1 cellular context compared by ENCODE assay signal in the genomic region with DNA sequence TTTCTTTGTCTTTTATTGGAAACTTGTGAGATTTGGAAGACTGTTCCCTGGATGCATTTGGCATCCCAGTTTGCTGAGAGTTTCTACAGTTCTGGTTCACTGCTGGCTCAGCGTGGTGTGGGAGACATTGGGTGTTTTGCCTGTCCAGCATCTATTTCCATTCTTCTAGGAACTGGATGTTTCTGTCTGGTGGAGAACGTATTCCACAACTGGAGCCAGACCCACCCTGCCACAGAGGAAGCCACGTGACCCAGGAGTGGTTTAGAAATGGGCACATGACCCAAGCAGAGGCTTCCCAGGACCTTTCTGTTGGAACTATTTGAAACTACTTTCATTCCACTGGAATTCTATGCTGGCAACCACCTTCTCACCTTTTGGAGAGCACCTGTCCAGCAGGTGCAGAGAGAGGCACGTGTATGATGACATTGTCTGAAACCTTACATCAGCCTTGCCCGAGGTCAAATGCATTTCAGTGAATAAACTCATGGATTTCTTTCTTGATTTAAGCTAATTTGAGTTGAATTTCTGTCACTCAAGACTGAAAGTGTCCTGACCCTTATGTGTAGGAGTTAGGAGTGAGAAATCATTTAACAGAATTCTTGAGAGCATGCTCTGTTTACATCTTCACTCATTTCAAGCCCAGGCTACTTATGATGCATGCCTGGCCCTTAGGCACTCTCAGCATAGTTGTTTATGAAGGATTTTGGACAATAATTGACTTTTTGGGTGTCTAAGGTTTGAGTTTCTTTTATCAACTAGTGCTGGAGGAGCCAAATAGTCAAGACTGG.
TF ChIP-seq lines count a peak whose summit lies in the region.

No MANE protein-coding gene starts in this region.

TF ChIP-seq in K562, 482 proteins besides CTCF, POLR2A, EP300 and RAD21 (continued from another document and continues in another):
- TF ChIP-seq, protein P1, sequence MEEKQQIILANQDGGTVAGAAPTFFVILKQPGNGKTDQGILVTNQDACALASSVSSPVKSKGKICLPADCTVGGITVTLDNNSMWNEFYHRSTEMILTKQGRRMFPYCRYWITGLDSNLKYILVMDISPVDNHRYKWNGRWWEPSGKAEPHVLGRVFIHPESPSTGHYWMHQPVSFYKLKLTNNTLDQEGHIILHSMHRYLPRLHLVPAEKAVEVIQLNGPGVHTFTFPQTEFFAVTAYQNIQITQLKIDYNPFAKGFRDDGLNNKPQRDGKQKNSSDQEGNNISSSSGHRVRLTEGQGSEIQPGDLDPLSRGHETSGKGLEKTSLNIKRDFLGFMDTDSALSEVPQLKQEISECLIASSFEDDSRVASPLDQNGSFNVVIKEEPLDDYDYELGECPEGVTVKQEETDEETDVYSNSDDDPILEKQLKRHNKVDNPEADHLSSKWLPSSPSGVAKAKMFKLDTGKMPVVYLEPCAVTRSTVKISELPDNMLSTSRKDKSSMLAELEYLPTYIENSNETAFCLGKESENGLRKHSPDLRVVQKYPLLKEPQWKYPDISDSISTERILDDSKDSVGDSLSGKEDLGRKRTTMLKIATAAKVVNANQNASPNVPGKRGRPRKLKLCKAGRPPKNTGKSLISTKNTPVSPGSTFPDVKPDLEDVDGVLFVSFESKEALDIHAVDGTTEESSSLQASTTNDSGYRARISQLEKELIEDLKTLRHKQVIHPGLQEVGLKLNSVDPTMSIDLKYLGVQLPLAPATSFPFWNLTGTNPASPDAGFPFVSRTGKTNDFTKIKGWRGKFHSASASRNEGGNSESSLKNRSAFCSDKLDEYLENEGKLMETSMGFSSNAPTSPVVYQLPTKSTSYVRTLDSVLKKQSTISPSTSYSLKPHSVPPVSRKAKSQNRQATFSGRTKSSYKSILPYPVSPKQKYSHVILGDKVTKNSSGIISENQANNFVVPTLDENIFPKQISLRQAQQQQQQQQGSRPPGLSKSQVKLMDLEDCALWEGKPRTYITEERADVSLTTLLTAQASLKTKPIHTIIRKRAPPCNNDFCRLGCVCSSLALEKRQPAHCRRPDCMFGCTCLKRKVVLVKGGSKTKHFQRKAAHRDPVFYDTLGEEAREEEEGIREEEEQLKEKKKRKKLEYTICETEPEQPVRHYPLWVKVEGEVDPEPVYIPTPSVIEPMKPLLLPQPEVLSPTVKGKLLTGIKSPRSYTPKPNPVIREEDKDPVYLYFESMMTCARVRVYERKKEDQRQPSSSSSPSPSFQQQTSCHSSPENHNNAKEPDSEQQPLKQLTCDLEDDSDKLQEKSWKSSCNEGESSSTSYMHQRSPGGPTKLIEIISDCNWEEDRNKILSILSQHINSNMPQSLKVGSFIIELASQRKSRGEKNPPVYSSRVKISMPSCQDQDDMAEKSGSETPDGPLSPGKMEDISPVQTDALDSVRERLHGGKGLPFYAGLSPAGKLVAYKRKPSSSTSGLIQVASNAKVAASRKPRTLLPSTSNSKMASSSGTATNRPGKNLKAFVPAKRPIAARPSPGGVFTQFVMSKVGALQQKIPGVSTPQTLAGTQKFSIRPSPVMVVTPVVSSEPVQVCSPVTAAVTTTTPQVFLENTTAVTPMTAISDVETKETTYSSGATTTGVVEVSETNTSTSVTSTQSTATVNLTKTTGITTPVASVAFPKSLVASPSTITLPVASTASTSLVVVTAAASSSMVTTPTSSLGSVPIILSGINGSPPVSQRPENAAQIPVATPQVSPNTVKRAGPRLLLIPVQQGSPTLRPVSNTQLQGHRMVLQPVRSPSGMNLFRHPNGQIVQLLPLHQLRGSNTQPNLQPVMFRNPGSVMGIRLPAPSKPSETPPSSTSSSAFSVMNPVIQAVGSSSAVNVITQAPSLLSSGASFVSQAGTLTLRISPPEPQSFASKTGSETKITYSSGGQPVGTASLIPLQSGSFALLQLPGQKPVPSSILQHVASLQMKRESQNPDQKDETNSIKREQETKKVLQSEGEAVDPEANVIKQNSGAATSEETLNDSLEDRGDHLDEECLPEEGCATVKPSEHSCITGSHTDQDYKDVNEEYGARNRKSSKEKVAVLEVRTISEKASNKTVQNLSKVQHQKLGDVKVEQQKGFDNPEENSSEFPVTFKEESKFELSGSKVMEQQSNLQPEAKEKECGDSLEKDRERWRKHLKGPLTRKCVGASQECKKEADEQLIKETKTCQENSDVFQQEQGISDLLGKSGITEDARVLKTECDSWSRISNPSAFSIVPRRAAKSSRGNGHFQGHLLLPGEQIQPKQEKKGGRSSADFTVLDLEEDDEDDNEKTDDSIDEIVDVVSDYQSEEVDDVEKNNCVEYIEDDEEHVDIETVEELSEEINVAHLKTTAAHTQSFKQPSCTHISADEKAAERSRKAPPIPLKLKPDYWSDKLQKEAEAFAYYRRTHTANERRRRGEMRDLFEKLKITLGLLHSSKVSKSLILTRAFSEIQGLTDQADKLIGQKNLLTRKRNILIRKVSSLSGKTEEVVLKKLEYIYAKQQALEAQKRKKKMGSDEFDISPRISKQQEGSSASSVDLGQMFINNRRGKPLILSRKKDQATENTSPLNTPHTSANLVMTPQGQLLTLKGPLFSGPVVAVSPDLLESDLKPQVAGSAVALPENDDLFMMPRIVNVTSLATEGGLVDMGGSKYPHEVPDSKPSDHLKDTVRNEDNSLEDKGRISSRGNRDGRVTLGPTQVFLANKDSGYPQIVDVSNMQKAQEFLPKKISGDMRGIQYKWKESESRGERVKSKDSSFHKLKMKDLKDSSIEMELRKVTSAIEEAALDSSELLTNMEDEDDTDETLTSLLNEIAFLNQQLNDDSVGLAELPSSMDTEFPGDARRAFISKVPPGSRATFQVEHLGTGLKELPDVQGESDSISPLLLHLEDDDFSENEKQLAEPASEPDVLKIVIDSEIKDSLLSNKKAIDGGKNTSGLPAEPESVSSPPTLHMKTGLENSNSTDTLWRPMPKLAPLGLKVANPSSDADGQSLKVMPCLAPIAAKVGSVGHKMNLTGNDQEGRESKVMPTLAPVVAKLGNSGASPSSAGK (IDR thresholded peaks at IDR 0.05): peak; percentile 60
- TF ChIP-seq, protein P2, sequence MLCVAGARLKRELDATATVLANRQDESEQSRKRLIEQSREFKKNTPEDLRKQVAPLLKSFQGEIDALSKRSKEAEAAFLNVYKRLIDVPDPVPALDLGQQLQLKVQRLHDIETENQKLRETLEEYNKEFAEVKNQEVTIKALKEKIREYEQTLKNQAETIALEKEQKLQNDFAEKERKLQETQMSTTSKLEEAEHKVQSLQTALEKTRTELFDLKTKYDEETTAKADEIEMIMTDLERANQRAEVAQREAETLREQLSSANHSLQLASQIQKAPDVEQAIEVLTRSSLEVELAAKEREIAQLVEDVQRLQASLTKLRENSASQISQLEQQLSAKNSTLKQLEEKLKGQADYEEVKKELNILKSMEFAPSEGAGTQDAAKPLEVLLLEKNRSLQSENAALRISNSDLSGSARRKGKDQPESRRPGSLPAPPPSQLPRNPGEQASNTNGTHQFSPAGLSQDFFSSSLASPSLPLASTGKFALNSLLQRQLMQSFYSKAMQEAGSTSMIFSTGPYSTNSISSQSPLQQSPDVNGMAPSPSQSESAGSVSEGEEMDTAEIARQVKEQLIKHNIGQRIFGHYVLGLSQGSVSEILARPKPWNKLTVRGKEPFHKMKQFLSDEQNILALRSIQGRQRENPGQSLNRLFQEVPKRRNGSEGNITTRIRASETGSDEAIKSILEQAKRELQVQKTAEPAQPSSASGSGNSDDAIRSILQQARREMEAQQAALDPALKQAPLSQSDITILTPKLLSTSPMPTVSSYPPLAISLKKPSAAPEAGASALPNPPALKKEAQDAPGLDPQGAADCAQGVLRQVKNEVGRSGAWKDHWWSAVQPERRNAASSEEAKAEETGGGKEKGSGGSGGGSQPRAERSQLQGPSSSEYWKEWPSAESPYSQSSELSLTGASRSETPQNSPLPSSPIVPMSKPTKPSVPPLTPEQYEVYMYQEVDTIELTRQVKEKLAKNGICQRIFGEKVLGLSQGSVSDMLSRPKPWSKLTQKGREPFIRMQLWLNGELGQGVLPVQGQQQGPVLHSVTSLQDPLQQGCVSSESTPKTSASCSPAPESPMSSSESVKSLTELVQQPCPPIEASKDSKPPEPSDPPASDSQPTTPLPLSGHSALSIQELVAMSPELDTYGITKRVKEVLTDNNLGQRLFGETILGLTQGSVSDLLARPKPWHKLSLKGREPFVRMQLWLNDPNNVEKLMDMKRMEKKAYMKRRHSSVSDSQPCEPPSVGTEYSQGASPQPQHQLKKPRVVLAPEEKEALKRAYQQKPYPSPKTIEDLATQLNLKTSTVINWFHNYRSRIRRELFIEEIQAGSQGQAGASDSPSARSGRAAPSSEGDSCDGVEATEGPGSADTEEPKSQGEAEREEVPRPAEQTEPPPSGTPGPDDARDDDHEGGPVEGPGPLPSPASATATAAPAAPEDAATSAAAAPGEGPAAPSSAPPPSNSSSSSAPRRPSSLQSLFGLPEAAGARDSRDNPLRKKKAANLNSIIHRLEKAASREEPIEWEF (CRISPR knock-in tag; IDR thresholded peaks at IDR 0.05): no peak
- TF ChIP-seq ZNF695 (CRISPR knock-in tag; IDR thresholded peaks at IDR 0.05) (no peak), KLF13 (tag; IDR thresholded peaks at IDR 0.05; ENCODE audit: borderline replicate concordance, low read depth) (no peak), KAT7 (CRISPR knock-in tag; IDR thresholded peaks at IDR 0.05; ENCODE audit: borderline replicate concordance) (no peak), TEAD2 (tag; IDR thresholded peaks at IDR 0.05) (no peak), SRSF3 (IDR thresholded peaks at IDR 0.05; ENCODE audit: insufficient read depth, low read length) (no peak), SPI1 (IDR thresholded peaks at IDR 0.05; ENCODE audit: borderline replicate concordance, low read depth, low read length) (no peak), RAD51 (IDR thresholded peaks at IDR 0.05; ENCODE audit: borderline replicate concordance, low read depth) (peak; percentile 51), TRIM24 (IDR thresholded peaks at IDR 0.05) (peak; percentile 12 to 47; a peak in 2 of 4 replicates), CC2D1A (IDR thresholded peaks at IDR 0.05) (no peak), FOSL1 (tag; conservative IDR thresholded peaks at IDR 0.05) (0 out of 2 replicates have a peak, but pooled peaks have one; percentile 4), XRCC4 (IDR thresholded peaks at IDR 0.05; ENCODE audit: extremely low read depth, insufficient read depth, insufficient read length) (no peak)
- TF ChIP-seq, protein P3, sequence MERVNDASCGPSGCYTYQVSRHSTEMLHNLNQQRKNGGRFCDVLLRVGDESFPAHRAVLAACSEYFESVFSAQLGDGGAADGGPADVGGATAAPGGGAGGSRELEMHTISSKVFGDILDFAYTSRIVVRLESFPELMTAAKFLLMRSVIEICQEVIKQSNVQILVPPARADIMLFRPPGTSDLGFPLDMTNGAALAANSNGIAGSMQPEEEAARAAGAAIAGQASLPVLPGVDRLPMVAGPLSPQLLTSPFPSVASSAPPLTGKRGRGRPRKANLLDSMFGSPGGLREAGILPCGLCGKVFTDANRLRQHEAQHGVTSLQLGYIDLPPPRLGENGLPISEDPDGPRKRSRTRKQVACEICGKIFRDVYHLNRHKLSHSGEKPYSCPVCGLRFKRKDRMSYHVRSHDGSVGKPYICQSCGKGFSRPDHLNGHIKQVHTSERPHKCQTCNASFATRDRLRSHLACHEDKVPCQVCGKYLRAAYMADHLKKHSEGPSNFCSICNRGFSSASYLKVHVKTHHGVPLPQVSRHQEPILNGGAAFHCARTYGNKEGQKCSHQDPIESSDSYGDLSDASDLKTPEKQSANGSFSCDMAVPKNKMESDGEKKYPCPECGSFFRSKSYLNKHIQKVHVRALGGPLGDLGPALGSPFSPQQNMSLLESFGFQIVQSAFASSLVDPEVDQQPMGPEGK (CRISPR knock-in tag; IDR thresholded peaks at IDR 0.05; ENCODE audit: borderline replicate concordance): no peak
- TF ChIP-seq, protein P4, sequence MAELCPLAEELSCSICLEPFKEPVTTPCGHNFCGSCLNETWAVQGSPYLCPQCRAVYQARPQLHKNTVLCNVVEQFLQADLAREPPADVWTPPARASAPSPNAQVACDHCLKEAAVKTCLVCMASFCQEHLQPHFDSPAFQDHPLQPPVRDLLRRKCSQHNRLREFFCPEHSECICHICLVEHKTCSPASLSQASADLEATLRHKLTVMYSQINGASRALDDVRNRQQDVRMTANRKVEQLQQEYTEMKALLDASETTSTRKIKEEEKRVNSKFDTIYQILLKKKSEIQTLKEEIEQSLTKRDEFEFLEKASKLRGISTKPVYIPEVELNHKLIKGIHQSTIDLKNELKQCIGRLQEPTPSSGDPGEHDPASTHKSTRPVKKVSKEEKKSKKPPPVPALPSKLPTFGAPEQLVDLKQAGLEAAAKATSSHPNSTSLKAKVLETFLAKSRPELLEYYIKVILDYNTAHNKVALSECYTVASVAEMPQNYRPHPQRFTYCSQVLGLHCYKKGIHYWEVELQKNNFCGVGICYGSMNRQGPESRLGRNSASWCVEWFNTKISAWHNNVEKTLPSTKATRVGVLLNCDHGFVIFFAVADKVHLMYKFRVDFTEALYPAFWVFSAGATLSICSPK (IDR thresholded peaks at IDR 0.05; ENCODE audit: borderline replicate concordance): no peak
- TF ChIP-seq, protein P5, sequence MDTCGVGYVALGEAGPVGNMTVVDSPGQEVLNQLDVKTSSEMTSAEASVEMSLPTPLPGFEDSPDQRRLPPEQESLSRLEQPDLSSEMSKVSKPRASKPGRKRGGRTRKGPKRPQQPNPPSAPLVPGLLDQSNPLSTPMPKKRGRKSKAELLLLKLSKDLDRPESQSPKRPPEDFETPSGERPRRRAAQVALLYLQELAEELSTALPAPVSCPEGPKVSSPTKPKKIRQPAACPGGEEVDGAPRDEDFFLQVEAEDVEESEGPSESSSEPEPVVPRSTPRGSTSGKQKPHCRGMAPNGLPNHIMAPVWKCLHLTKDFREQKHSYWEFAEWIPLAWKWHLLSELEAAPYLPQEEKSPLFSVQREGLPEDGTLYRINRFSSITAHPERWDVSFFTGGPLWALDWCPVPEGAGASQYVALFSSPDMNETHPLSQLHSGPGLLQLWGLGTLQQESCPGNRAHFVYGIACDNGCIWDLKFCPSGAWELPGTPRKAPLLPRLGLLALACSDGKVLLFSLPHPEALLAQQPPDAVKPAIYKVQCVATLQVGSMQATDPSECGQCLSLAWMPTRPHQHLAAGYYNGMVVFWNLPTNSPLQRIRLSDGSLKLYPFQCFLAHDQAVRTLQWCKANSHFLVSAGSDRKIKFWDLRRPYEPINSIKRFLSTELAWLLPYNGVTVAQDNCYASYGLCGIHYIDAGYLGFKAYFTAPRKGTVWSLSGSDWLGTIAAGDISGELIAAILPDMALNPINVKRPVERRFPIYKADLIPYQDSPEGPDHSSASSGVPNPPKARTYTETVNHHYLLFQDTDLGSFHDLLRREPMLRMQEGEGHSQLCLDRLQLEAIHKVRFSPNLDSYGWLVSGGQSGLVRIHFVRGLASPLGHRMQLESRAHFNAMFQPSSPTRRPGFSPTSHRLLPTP (IDR thresholded peaks at IDR 0.05; ENCODE audit: borderline replicate concordance, extremely low read depth, insufficient read length): no peak
